ENCODE assay signal across 8 cellular contexts in the genomic region with DNA sequence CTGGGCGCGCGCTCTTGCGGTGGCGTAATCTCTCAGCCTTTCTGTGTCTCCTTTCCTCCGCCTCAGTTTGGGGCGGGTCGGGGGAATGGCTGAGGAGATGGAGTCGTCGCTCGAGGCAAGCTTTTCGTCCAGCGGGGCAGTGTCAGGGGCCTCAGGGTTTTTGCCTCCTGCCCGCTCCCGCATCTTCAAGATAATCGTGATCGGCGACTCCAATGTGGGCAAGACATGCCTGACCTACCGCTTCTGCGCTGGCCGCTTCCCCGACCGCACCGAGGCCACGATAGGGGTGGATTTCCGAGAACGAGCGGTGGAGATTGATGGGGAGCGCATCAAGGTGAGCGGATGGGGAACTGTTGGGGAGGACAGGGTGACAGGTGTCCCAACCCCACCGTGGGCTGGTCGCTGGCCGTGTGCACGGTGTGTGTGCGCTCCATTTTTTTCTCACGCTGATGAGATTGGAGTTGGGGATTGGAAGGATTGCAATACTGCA. TPM values are rescaled to one million over a fixed set of nuclear protein-coding genes. Genes with fewer than 3 reads are reported as not detected.
DNase-seq lines count a peak whose midpoint lies in the region; ATAC-seq and TF ChIP-seq lines count a peak whose summit lies in the region.

Gene RAB33B (plus strand): TSS at position 11 of the 490 bp plus-strand sequence. CDS start 75 bp downstream, at position 86.

- TF ChIP-seq CTCF in A673 (conservative IDR thresholded peaks at IDR 0.05; ENCODE audit: low read depth, low read length), result no peak
- no peak for TF ChIP-seq CTCF in VCaP (conservative IDR thresholded peaks at IDR 0.05)
- no peak for TF ChIP-seq CTCF in fibroblast of villous mesenchyme (IDR thresholded peaks at IDR 0.05; ENCODE audit: insufficient read depth, low read depth, low read length)
- TF ChIP-seq CTCF in ovary (IDR thresholded peaks at IDR 0.05), result no peak

- POLR2A ChIA-PET in A673 (lab: Charles Lee; ENCODE audit: low non-redundant PET), result no interaction called here

- H3K4me1 ChIP-seq in A673 (ENCODE audit: insufficient read depth, low read length, poor library complexity, severe bottlenecking), result peaks cover 24% of the 10 kb centered on the region
- peaks cover 7% of the 10 kb centered on the region for H3K4me1 ChIP-seq in ovary (ENCODE audit: insufficient read depth)

- H3K36me3 ChIP-seq in A673 (ENCODE audit: insufficient read depth, low read length, poor library complexity, severe bottlenecking) (no peaks in the 10 kb centered on the region), ovary (no peaks in the 10 kb centered on the region)

- TF ChIP-seq POLR2A in ovary (IDR thresholded peaks at IDR 0.05), result peak; percentile 93

- intact Hi-C loops in A673 (cut with micrococcal nuclease; ENCODE audit: unreplicated experiment) (no loop called here), ovary (cut with DNase I) (loop anchor here in 1 of 4 donors (5.0 to 10.0 kb wide), 2 partner anchors 149 to 277 kb away; partner anchors contain the start of genes ELF2, NAA15 and NDUFC1)

- CTCF ChIA-PET in A673 (lab: Charles Lee), result no interaction called here

- H3K4me3 ChIP-seq in A673 (ENCODE audit: low read depth, low read length, poor library complexity, severe bottlenecking) (peak within 1 kb of the TSS; percentile 80), fibroblast of villous mesenchyme (ENCODE audit: low read depth, low read length) (peak within 1 kb of the TSS; percentile 92), ovary (peak within 1 kb of the TSS; percentile 94)

- peak within 1 kb of the TSS; percentile 93 for H3K27ac ChIP-seq in A673 (ENCODE audit: low read depth, low read length, poor library complexity, severe bottlenecking)
- H3K27ac ChIP-seq in VCaP, result peak within 1 kb of the TSS; percentile 91
- peak within 1 kb of the TSS; percentile 94 to 95 for H3K27ac ChIP-seq in ovary

- DNase-seq in A673 (ENCODE audit: low spot score), result no peak
- no peak for DNase-seq in fibroblast of villous mesenchyme (ENCODE audit: low read depth)
- no peak for DNase-seq in ovary
- DNase-seq in NCI-H226, result no peak
- no peak for DNase-seq in RKO (ENCODE audit: low spot score)

- H3K27me3 ChIP-seq in A673 (replicated peaks; ENCODE audit: insufficient read depth, low read depth, low read length, poor library complexity) (no peaks in the 10 kb centered on the region), ovary (no peaks in the 10 kb centered on the region)

- TF ChIP-seq EP300 in ovary (IDR thresholded peaks at IDR 0.05), result no peak

- BruUV-seq in A673 (replicated peaks; lab: Mats Ljungman, UMichigan), result no TSS peak

- WGBS in ovary, 3 donors, result 0 to 1% (median 1%) methylated on average over 28 to 36 of the region's 36 CpGs

- peak; percentile 13 for ATAC-seq in GM18511 (IDR thresholded peaks at IDR 0.05; ENCODE audit: unreplicated experiment)
- peak; percentile 3 for ATAC-seq in HG03103 (IDR thresholded peaks at IDR 0.05; ENCODE audit: low read depth, unreplicated experiment)

- H3K9me3 ChIP-seq in A673 (ENCODE audit: low read depth, low read length, poor library complexity, severe bottlenecking) (no peaks in the 10 kb centered on the region), ovary (no peaks in the 10 kb centered on the region)

RNA-seq across cellular contexts. Expression of gene RAB33B, which starts in this region (rescaled TPM):
- 6.9 and 8.5 TPM in 2 replicates for total RNA-seq in A673 (2021)
- total RNA-seq in fibroblast of villous mesenchyme, result 11.3 and 14.7 TPM in 2 replicates
- total RNA-seq in ovary, result 10 to 100 TPM in 5 of 7 donors, 1 to 10 TPM in 2; 9.4 to 15.0 (median 12.8) TPM
- 1 to 10 TPM; 6.8 to 6.9 TPM for polyA plus RNA-seq in ovary
